1 cellular context compared by ENCODE assay signal in genomic region chr18:64273724-64274123, GRCh38.
TF ChIP-seq lines count a peak whose summit lies in the region.

No MANE protein-coding gene starts in this region.

TF ChIP-seq in WTC11, 78 proteins besides CTCF, POLR2A, EP300 and RAD21 (continued from another document):
- TF ChIP-seq ATF6 (CRISPR knock-in tag; IDR thresholded peaks at IDR 0.05), result no peak
- TF ChIP-seq USF1 (CRISPR knock-in tag; IDR thresholded peaks at IDR 0.05), result no peak
- TF ChIP-seq NFYB (CRISPR knock-in tag; conservative IDR thresholded peaks at IDR 0.05; ENCODE audit: low read depth), result no peak
- TF ChIP-seq FOXP4 (CRISPR knock-in tag; IDR thresholded peaks at IDR 0.05), result peak; percentile 90; the same call in 1 of the 2 replicates
- no peak for TF ChIP-seq ZNF671 (CRISPR knock-in tag; IDR thresholded peaks at IDR 0.05)
- no peak for TF ChIP-seq ZNF416 (CRISPR knock-in tag; IDR thresholded peaks at IDR 0.05)
- TF ChIP-seq FOXK1 (CRISPR knock-in tag; IDR thresholded peaks at IDR 0.05), result 0 out of 2 replicates have a peak, but pooled peaks have one; percentile 45
- no peak for TF ChIP-seq PRRX2 (CRISPR knock-in tag; IDR thresholded peaks at IDR 0.05)
- no peak for TF ChIP-seq EMX1 (CRISPR knock-in tag; IDR thresholded peaks at IDR 0.05)
- no peak for TF ChIP-seq ZNF263 (CRISPR knock-in tag; IDR thresholded peaks at IDR 0.05; ENCODE audit: low read depth)
- TF ChIP-seq AFF4 (CRISPR knock-in tag; IDR thresholded peaks at IDR 0.05; ENCODE audit: borderline replicate concordance), result no peak
- no peak for TF ChIP-seq USF2 (CRISPR knock-in tag; IDR thresholded peaks at IDR 0.05)
- peak; percentile 55; the same call in 1 of the 2 replicates for TF ChIP-seq TEAD1 (CRISPR knock-in tag; IDR thresholded peaks at IDR 0.05)
- peak; percentile 47; the same call in 1 of the 2 replicates for TF ChIP-seq FOXJ3 (CRISPR knock-in tag; IDR thresholded peaks at IDR 0.05; ENCODE audit: borderline replicate concordance)
- TF ChIP-seq FOXP1 (CRISPR knock-in tag; IDR thresholded peaks at IDR 0.05; ENCODE audit: borderline replicate concordance), result no peak
- TF ChIP-seq OVOL2 (CRISPR knock-in tag; IDR thresholded peaks at IDR 0.05; ENCODE audit: borderline replicate concordance), result no peak
- peak; percentile 60; the same call in 1 of the 2 replicates for TF ChIP-seq ETV6 (CRISPR knock-in tag; IDR thresholded peaks at IDR 0.05)
- no peak for TF ChIP-seq PREB (CRISPR knock-in tag; IDR thresholded peaks at IDR 0.05; ENCODE audit: borderline replicate concordance)
